10 cellular contexts compared by ENCODE assay signal in genomic region chr11:64885367-64886286, GRCh38. TPM values are rescaled to one million over a fixed set of nuclear protein-coding genes. Genes with fewer than 3 reads are reported as not detected.
DNase-seq lines count a peak whose midpoint lies in the region; ATAC-seq, FAIRE-seq and TF ChIP-seq lines count a peak whose summit lies in the region.
"Had no signal": no experiment of that assay in that cellular context is flagged by ENCODE, and none has a peak within 500 bp of the region (broad histone marks: within the 10 kb centered on the region; RNA-seq: fewer than 3 reads in every experiment).

No MANE protein-coding gene starts in this region.

- H3K18ac ChIP-seq in mesendoderm (ENCODE audit: low read length) = no peak overlapping the region

- H2BK5ac ChIP-seq in mesendoderm (ENCODE audit: low read length) = no peak overlapping the region

- H4K20me1 ChIP-seq in GM12878 (ENCODE audit: control insufficient read depth, insufficient read depth) = no peaks in the 10 kb centered on the region

- TF ChIP-seq POLR2A in GM12878 (IDR thresholded peaks at IDR 0.05; ENCODE audit: low read depth, low read length) = no peak
- no peak for TF ChIP-seq POLR2A in testis (IDR thresholded peaks at IDR 0.05)

- SMC1A ChIA-PET in GM12878 (lab: Charles Lee; ENCODE audit: uncharacterized antibody, unreplicated experiment) = interaction anchor here (0.9 to 6.1 kb wide), 5 partner anchors 11 to 37 kb away, joined by 3 to 54 read pairs (median 3); no protein-coding TSS in a partner anchor

- WGBS in GM12878 (ENCODE audit: insufficient coverage, insufficient replicate concordance, low lambda C conversion rate, missing lambda C conversion rate) = 78% methylated on average over 15 of the region's 15 CpGs
- no CpG with 5 or more reads among the region's 15 CpGs for WGBS in mesendoderm (ENCODE audit: extremely low coverage, insufficient coverage, low lambda C conversion rate)
- 87 to 91% methylated on average over 15 of the region's 15 CpGs for WGBS in testis, 2 donors

- no peak overlapping the region for H3K23ac ChIP-seq in mesendoderm (ENCODE audit: low read length)

- H3K4ac ChIP-seq in mesendoderm (ENCODE audit: low read depth, low read length) = no peak overlapping the region

- no peak overlapping the region for H2AFZ ChIP-seq in GM12878 (ENCODE audit: control insufficient read depth, low read depth, low read length)

- H3K27me3 ChIP-seq in GM12878 (replicated peaks in 1 of 2; ENCODE audit: control insufficient read depth in 2 of 2, insufficient read depth in 2 of 2, low read length in 1 of 2) = no peaks in the 10 kb centered on the region
- no peaks in the 10 kb centered on the region for H3K27me3 ChIP-seq in mesendoderm (ENCODE audit: insufficient read depth, low read length, poor library complexity)
- no peaks in the 10 kb centered on the region for H3K27me3 ChIP-seq in testis
- H3K27me3 ChIP-seq: esophagus squamous epithelium had no signal

- H3K9ac ChIP-seq in GM12878 (ENCODE audit: control insufficient read depth, insufficient read depth, low read length) (no peak overlapping the region), mesendoderm (ENCODE audit: low read length) (no peak overlapping the region)

- H3K4me1 ChIP-seq in GM12878 (ENCODE audit: control insufficient read depth, insufficient read depth, low read length) (peaks cover 21% of the 10 kb centered on the region), mesendoderm (ENCODE audit: control insufficient read depth, low read depth, low read length) (no peaks in the 10 kb centered on the region), testis (peaks cover 12% of the 10 kb centered on the region)

- no peak overlapping the region for H2BK15ac ChIP-seq in mesendoderm (replicated peaks; ENCODE audit: low read depth)

- H4K8ac ChIP-seq in mesendoderm (ENCODE audit: low read depth, low read length) = no peak overlapping the region

- no peak for TF ChIP-seq CTCF in GM12878 (IDR thresholded peaks at IDR 0.05 in 2 of 3, conservative IDR thresholded peaks at IDR 0.05 in 1 of 3; ENCODE audit: control insufficient read depth in 2 of 3, extremely low read depth in 1 of 3, insufficient read depth in 1 of 3, low read depth in 3 of 3, low read length in 3 of 3)
- TF ChIP-seq CTCF in testis (IDR thresholded peaks at IDR 0.05) = no peak

- no peak overlapping the region for H3K27ac ChIP-seq in GM12878 (ENCODE audit: control insufficient read depth, insufficient read depth)
- no peak overlapping the region for H3K27ac ChIP-seq in mesendoderm (ENCODE audit: low read depth, low read length)
- no peak overlapping the region for H3K27ac ChIP-seq in testis
- H3K27ac ChIP-seq: SJCRH30 had no signal

- no peak overlapping the region for H4K5ac ChIP-seq in mesendoderm (ENCODE audit: low read length)

- no peak for ATAC-seq in GM12878
- peak; percentile 68 to 77 for ATAC-seq in natural killer cell treated with Interleukin-12 subunit alpha and Interleukin-12 subunit beta and Interleukin-15 and Interleukin-18, amount 100 ng/mL, for 72 hours

- peaks cover 33 to 40% of the 10 kb centered on the region in 2 donors for H3K4me1 Mint-ChIP-seq in natural killer cell treated with Interleukin-12 subunit alpha and Interleukin-12 subunit beta and Interleukin-15 and Interleukin-18, amount 100 ng/mL, for 72 hours (ENCODE audit: low read depth in 2 of 2)

- no peaks in the 10 kb centered on the region for H3K36me3 Mint-ChIP-seq in natural killer cell treated with Interleukin-12 subunit alpha and Interleukin-12 subunit beta and Interleukin-15 and Interleukin-18, amount 100 ng/mL, for 72 hours

- no peak overlapping the region for H3K4me2 ChIP-seq in GM12878 (ENCODE audit: control insufficient read depth, insufficient read depth)
- no peak overlapping the region for H3K4me2 ChIP-seq in mesendoderm (ENCODE audit: low read length)

- intact Hi-C loops in GM12878 (cut with micrococcal nuclease; ENCODE audit: unreplicated experiment) (no loop called here), testis (cut with DNase I; ENCODE audit: low total_unique reads) (no loop called here)

- no peak overlapping the region for H2AK5ac ChIP-seq in mesendoderm (ENCODE audit: low read length)

- no peaks in the 10 kb centered on the region for H3K79me1 ChIP-seq in mesendoderm (ENCODE audit: low read length)

- no peak for FAIRE-seq in GM12878 (lab: Jason Lieb, UNC)

- RAD21 ChIA-PET in GM12878 (lab: Charles Lee; ENCODE audit: unreplicated experiment) = interaction anchor here (1.3 to 1.4 kb wide), 2 partner anchors 12 to 18 kb away, joined by 3 to 4 read pairs; no protein-coding TSS in a partner anchor

- H3K9me3 Mint-ChIP-seq in natural killer cell treated with Interleukin-12 subunit alpha and Interleukin-12 subunit beta and Interleukin-15 and Interleukin-18, amount 100 ng/mL, for 72 hours = no peaks in the 10 kb centered on the region

- H3K79me2 ChIP-seq in GM12878 (ENCODE audit: control insufficient read depth, insufficient read depth, low read length) = no peaks in the 10 kb centered on the region
- H3K79me2 ChIP-seq in mesendoderm (ENCODE audit: control insufficient read depth, insufficient read depth, low read length) = no peaks in the 10 kb centered on the region

- no peak overlapping the region for H2BK120ac ChIP-seq in mesendoderm (ENCODE audit: low read depth, low read length)

- no peak overlapping the region for H3K56ac ChIP-seq in mesendoderm (ENCODE audit: low read length)

- CTCF ChIA-PET in GM12878 (lab: Yijun Ruan, JAX) = interaction anchor here (1.1 to 30.0 kb wide), 4 partner anchors 8 to 29 kb away, joined by 4 to 1208 read pairs (median 36); partner anchors contain the start of genes CDC42BPG and EHD1

- peak overlapping the region; percentile 68 for H3K4me3 Mint-ChIP-seq in natural killer cell treated with Interleukin-12 subunit alpha and Interleukin-12 subunit beta and Interleukin-15 and Interleukin-18, amount 100 ng/mL, for 72 hours

- H3K27ac Mint-ChIP-seq in natural killer cell treated with Interleukin-12 subunit alpha and Interleukin-12 subunit beta and Interleukin-15 and Interleukin-18, amount 100 ng/mL, for 72 hours = peak overlapping the region; percentile 72 to 81

- H3K4me3 ChIP-seq in GM12878 = no peak overlapping the region
- no peak overlapping the region for H3K4me3 ChIP-seq in mesendoderm (ENCODE audit: low read length)
- H3K4me3 ChIP-seq in testis = no peak overlapping the region
- H3K4me3 ChIP-seq: esophagus squamous epithelium, SJCRH30 had no signal

- H3K36me3 ChIP-seq in GM12878 (ENCODE audit: control insufficient read depth in 2 of 2, insufficient read depth in 2 of 2, low read length in 1 of 2) (no peaks in the 10 kb centered on the region), mesendoderm (ENCODE audit: control insufficient read depth, insufficient read depth, low read length) (no peaks in the 10 kb centered on the region), testis (ENCODE audit: low read depth, missing control alignments) (no peaks in the 10 kb centered on the region)
- H3K36me3 ChIP-seq: esophagus squamous epithelium, SJCRH30 had no signal

- TF ChIP-seq EP300 in GM12878 (IDR thresholded peaks at IDR 0.05; ENCODE audit: borderline replicate concordance in 1 of 2, control insufficient read depth in 1 of 2, low read depth in 2 of 2, low read length in 2 of 2) = no peak

- no peak for TF ChIP-seq RAD21 in GM12878 (IDR thresholded peaks at IDR 0.05; ENCODE audit: insufficient read depth, low read depth, low read length)

- BruUV-seq in GM12878 (replicated peaks; lab: Mats Ljungman, UMichigan) = no TSS peak

- in situ Hi-C loops in GM12878 (cut with MboI) = no loop called here

- H3K27me3 Mint-ChIP-seq in natural killer cell treated with Interleukin-12 subunit alpha and Interleukin-12 subunit beta and Interleukin-15 and Interleukin-18, amount 100 ng/mL, for 72 hours = no peaks in the 10 kb centered on the region

- POLR2A ChIA-PET in GM12878 (lab: Charles Lee) = interaction anchor here (0.6 to 19.9 kb wide), 5 partner anchors 7 to 181 kb away, joined by 3 to 620 read pairs (median 4); partner anchors contain the start of gene EHD1

- DNase-seq in Daoy (ENCODE audit: low read depth) (peak; percentile 55), NOMO-1 treated with dmso at 0.1 percent for 144 hours (lab: John Stamatoyannopoulos, UW; ENCODE audit: unreplicated experiment) (peak; percentile 83), GM12878 (ENCODE audit: low read depth, low spot score) (no peak), mesendoderm (no peak), NCI-H1048 (lab: John Stamatoyannopoulos, UW) (no peak), cortex of kidney (lab: John Stamatoyannopoulos, UW) (no peak), testis (no peak)
- DNase-seq in natural killer cell treated with Interleukin-12 subunit alpha and Interleukin-12 subunit beta and Interleukin-15 and Interleukin-18, amount 100 ng/mL, for 72 hours (ENCODE audit: low spot score) = no peak
- DNase-seq: esophagus squamous epithelium, SJCRH30 had no signal

- H3K9me3 ChIP-seq in GM12878 (replicated peaks; ENCODE audit: control insufficient read depth, insufficient read depth, low read length) = no peaks in the 10 kb centered on the region
- no peaks in the 10 kb centered on the region for H3K9me3 ChIP-seq in testis
- H3K9me3 ChIP-seq: esophagus squamous epithelium, SJCRH30 had no signal

RNA-seq across cellular contexts. Expression of gene EHD1, which starts 7.2 kb away (rescaled TPM):
- total RNA-seq in Daoy (2014; rRNA removed; shearing (Covaris generic)) = 27.0 and 35.6 TPM in 2 replicates
- 122 and 128 TPM in 2 replicates for total RNA-seq in GM12878 (2013; cell fraction: nucleolus; rRNA removed)
- total RNA-seq in GM12878 (2014; rRNA removed) (50.9 and 64.6 TPM in 2 replicates), GM12878 (2014; rRNA removed; fragmentation: Illumina TruSeq; extraction: Trizol) (24.3 and 24.5 TPM in 2 replicates), GM12878 (2021) (165 and 166 TPM in 2 replicates), testis (100 to 1,000 TPM; 230 to 455 TPM)
- polyA plus RNA-seq in GM12878 (2011; ENCODE audit: low read depth) = 43.3 TPM
- polyA plus RNA-seq in GM12878 (2011; rRNA removed) (21.0 and 50.4 TPM in 2 replicates), GM12878 (2014; fragmentation: Illumina TruSeq; extraction: Trizol) (18.9 and 71.4 TPM in 2 replicates), GM12878 (2014; fragmentation: Nextera tagmentation; extraction: Ambion mirVana) (1 to 10 TPM; 1.0 to 2.2 TPM), GM12878 (2014; rRNA removed) (68.5 and 102 TPM in 2 replicates), GM12878 (2016; fragmentation: Nextera tagmentation; extraction: Ambion mirVana) (10 to 100 TPM; 88.1 to 97.5 TPM), testis (ENCODE audit: insufficient read depth, low read depth, low replicate concordance) (328 TPM)
- polyA plus RNA-seq in GM12878 (2011; cell fraction: cytosol; rRNA removed) = 79.0 and 83.3 TPM in 2 replicates
- polyA plus RNA-seq in GM12878 (2011; cell fraction: nucleus; rRNA removed) = 107 and 190 TPM in 2 replicates
- polyA plus RNA-seq in GM12878 (2012) = 112 and 125 TPM in 2 replicates
- 75.9 and 95.9 TPM in 2 replicates for polyA minus RNA-seq in GM12878 (2011; rRNA and poly(A)+ RNA removed)
- 32.5 and 39.8 TPM in 2 replicates for polyA minus RNA-seq in GM12878 (2011; cell fraction: cytosol; rRNA and poly(A)+ RNA removed)
- 37.4 and 72.2 TPM in 2 replicates for polyA minus RNA-seq in GM12878 (2011; cell fraction: nucleus; rRNA and poly(A)+ RNA removed)
- total RNA-seq in natural killer cell treated with Interleukin-12 subunit alpha and Interleukin-12 subunit beta and Interleukin-15 and Interleukin-18, amount 100 ng/mL, for 72 hours = 100 to 1,000 TPM; 202 to 235 TPM
- polyA plus RNA-seq in mesendoderm (2013, experiment 1 of 2) = 21.1 TPM
- polyA plus RNA-seq in mesendoderm (2013, experiment 2 of 2) = 21.9 TPM

RNA-seq across cellular contexts. Expression of gene ATG2A, which starts 31.4 kb away (rescaled TPM):
- 8.2 and 11.1 TPM in 2 replicates for total RNA-seq in Daoy (2014; rRNA removed; shearing (Covaris generic))
- total RNA-seq in GM12878 (2013; cell fraction: nucleolus; rRNA removed) = 33.5 and 35.5 TPM in 2 replicates
- total RNA-seq in GM12878 (2014; rRNA removed) (7.4 and 10.2 TPM in 2 replicates), GM12878 (2014; rRNA removed; fragmentation: Illumina TruSeq; extraction: Trizol) (2.0 and 2.2 TPM in 2 replicates), GM12878 (2021) (16.5 and 19.0 TPM in 2 replicates), testis (10 to 100 TPM; 51.1 to 56.1 TPM)
- polyA plus RNA-seq in GM12878 (2011; ENCODE audit: low read depth) = 3.9 TPM
- polyA plus RNA-seq in GM12878 (2011; rRNA removed) (0.65 and 2.3 TPM in 2 replicates), GM12878 (2014; fragmentation: Illumina TruSeq; extraction: Trizol) (0.52 and 2.4 TPM in 2 replicates), GM12878 (2014; fragmentation: Nextera tagmentation; extraction: Ambion mirVana) (under 1 TPM; 0.08 to 0.51 TPM), GM12878 (2014; rRNA removed) (7.2 and 13.2 TPM in 2 replicates), GM12878 (2016; fragmentation: Nextera tagmentation; extraction: Ambion mirVana) (1 to 10 TPM; 6.8 to 8.3 TPM), testis (ENCODE audit: insufficient read depth, low read depth, low replicate concordance) (22.2 TPM)
- polyA plus RNA-seq in GM12878 (2011; cell fraction: cytosol; rRNA removed) = 3.6 and 4.5 TPM in 2 replicates
- 27.0 and 30.1 TPM in 2 replicates for polyA plus RNA-seq in GM12878 (2011; cell fraction: nucleus; rRNA removed)
- 12.6 and 13.8 TPM in 2 replicates for polyA plus RNA-seq in GM12878 (2012)
- polyA minus RNA-seq in GM12878 (2011; rRNA and poly(A)+ RNA removed) = 5.6 and 6.2 TPM in 2 replicates
- 6.5 and 6.8 TPM in 2 replicates for polyA minus RNA-seq in GM12878 (2011; cell fraction: cytosol; rRNA and poly(A)+ RNA removed)
- 20.1 and 25.6 TPM in 2 replicates for polyA minus RNA-seq in GM12878 (2011; cell fraction: nucleus; rRNA and poly(A)+ RNA removed)
- 10 to 100 TPM; 24.1 to 31.9 TPM for total RNA-seq in natural killer cell treated with Interleukin-12 subunit alpha and Interleukin-12 subunit beta and Interleukin-15 and Interleukin-18, amount 100 ng/mL, for 72 hours
- polyA plus RNA-seq in mesendoderm (2013, experiment 1 of 2) = 5.1 TPM
- polyA plus RNA-seq in mesendoderm (2013, experiment 2 of 2) = 5.4 TPM

RNA-seq across cellular contexts. Expression of gene PPP2R5B, which starts 38.9 kb away (rescaled TPM):
- total RNA-seq in Daoy (2014; rRNA removed; shearing (Covaris generic)) = 7.8 and 8.5 TPM in 2 replicates
- total RNA-seq in GM12878 (2013; cell fraction: nucleolus; rRNA removed) = 8.1 and 8.8 TPM in 2 replicates
- total RNA-seq in GM12878 (2014; rRNA removed) (2.8 and 3.3 TPM in 2 replicates), GM12878 (2014; rRNA removed; fragmentation: Illumina TruSeq; extraction: Trizol) (1.2 and 1.7 TPM in 2 replicates), GM12878 (2021) (4.7 and 4.9 TPM in 2 replicates), testis (10 to 100 TPM; 19.4 to 26.2 TPM)
- 8.8 TPM for polyA plus RNA-seq in GM12878 (2011; ENCODE audit: low read depth)
- polyA plus RNA-seq in GM12878 (2011; rRNA removed) (5.0 and 6.7 TPM in 2 replicates), GM12878 (2014; fragmentation: Illumina TruSeq; extraction: Trizol) (1.4 and 1.8 TPM in 2 replicates), GM12878 (2014; fragmentation: Nextera tagmentation; extraction: Ambion mirVana) (under 1 TPM; 0.08 to 0.11 TPM), GM12878 (2014; rRNA removed) (2.2 and 3.6 TPM in 2 replicates), GM12878 (2016; fragmentation: Nextera tagmentation; extraction: Ambion mirVana) (1 to 10 TPM; 1.7 to 3.1 TPM), testis (ENCODE audit: insufficient read depth, low read depth, low replicate concordance) (9.9 TPM)
- polyA plus RNA-seq in GM12878 (2011; cell fraction: cytosol; rRNA removed) = 6.8 and 7.2 TPM in 2 replicates
- 20.9 and 29.4 TPM in 2 replicates for polyA plus RNA-seq in GM12878 (2011; cell fraction: nucleus; rRNA removed)
- 11.9 and 13.1 TPM in 2 replicates for polyA plus RNA-seq in GM12878 (2012)
- 4.2 and 4.8 TPM in 2 replicates for polyA minus RNA-seq in GM12878 (2011; rRNA and poly(A)+ RNA removed)
- polyA minus RNA-seq in GM12878 (2011; cell fraction: cytosol; rRNA and poly(A)+ RNA removed) = 2.8 and 2.9 TPM in 2 replicates
- 4.1 and 4.3 TPM in 2 replicates for polyA minus RNA-seq in GM12878 (2011; cell fraction: nucleus; rRNA and poly(A)+ RNA removed)
- total RNA-seq in natural killer cell treated with Interleukin-12 subunit alpha and Interleukin-12 subunit beta and Interleukin-15 and Interleukin-18, amount 100 ng/mL, for 72 hours = 10 to 100 TPM; 32.6 to 35.6 TPM
- 2.4 TPM for polyA plus RNA-seq in mesendoderm (2013, experiment 1 of 2)
- polyA plus RNA-seq in mesendoderm (2013, experiment 2 of 2) = 3.2 TPM

RNA-seq across cellular contexts. Expression of gene CDC42BPG, which starts 41.2 kb away (rescaled TPM):
- 0.06 and 0.15 TPM in 2 replicates for total RNA-seq in Daoy (2014; rRNA removed; shearing (Covaris generic))
- total RNA-seq in GM12878 (2013; cell fraction: nucleolus; rRNA removed) = 0.73 and 1.6 TPM in 2 replicates
- 0.11 and 1.3 TPM in 2 replicates for total RNA-seq in GM12878 (2014; rRNA removed)
- 0.09 TPM in 2 replicates for total RNA-seq in GM12878 (2014; rRNA removed; fragmentation: Illumina TruSeq; extraction: Trizol)
- total RNA-seq in GM12878 (2021) = 0.36 and 0.45 TPM in 2 replicates
- 0.10 TPM for polyA plus RNA-seq in GM12878 (2011; ENCODE audit: low read depth)
- polyA plus RNA-seq in GM12878 (2011; rRNA removed) = 0.04 and 0.12 TPM in 2 replicates
- 0.10 and 0.13 TPM in 2 replicates for polyA plus RNA-seq in GM12878 (2011; cell fraction: cytosol; rRNA removed)
- polyA plus RNA-seq in GM12878 (2011; cell fraction: nucleus; rRNA removed) = 0.48 and 0.92 TPM in 2 replicates
- polyA plus RNA-seq in GM12878 (2012) = 0.22 and 0.45 TPM in 2 replicates
- polyA plus RNA-seq in GM12878 (2014; fragmentation: Illumina TruSeq; extraction: Trizol) = 0.03 and 0.46 TPM in 2 replicates
- polyA plus RNA-seq in GM12878 (2014; fragmentation: Nextera tagmentation; extraction: Ambion mirVana) = under 1 TPM in 1 of 2 experiments, not detected in 1; 0.02 TPM
- 0.44 and 0.53 TPM in 2 replicates for polyA plus RNA-seq in GM12878 (2014; rRNA removed)
- under 1 TPM; 0.04 TPM for polyA plus RNA-seq in GM12878 (2016; fragmentation: Nextera tagmentation; extraction: Ambion mirVana)
- polyA minus RNA-seq in GM12878 (2011; rRNA and poly(A)+ RNA removed) = 0.05 TPM in 1 of 2 replicates, not detected in the other
- polyA minus RNA-seq in GM12878 (2011; cell fraction: cytosol; rRNA and poly(A)+ RNA removed) = 0.13 TPM in 1 of 2 replicates, not detected in the other
- polyA minus RNA-seq in GM12878 (2011; cell fraction: nucleus; rRNA and poly(A)+ RNA removed) = 0.19 and 0.24 TPM in 2 replicates
- 1 to 10 TPM in 1 of 2 donors, under 1 TPM in 1; 0.59 to 1.9 TPM for total RNA-seq in natural killer cell treated with Interleukin-12 subunit alpha and Interleukin-12 subunit beta and Interleukin-15 and Interleukin-18, amount 100 ng/mL, for 72 hours
- 3.2 TPM for polyA plus RNA-seq in mesendoderm (2013, experiment 1 of 2)
- 3.4 TPM for polyA plus RNA-seq in mesendoderm (2013, experiment 2 of 2)
- 1 to 10 TPM; 7.6 to 9.2 TPM for total RNA-seq in testis
- polyA plus RNA-seq in testis (ENCODE audit: insufficient read depth, low read depth, low replicate concordance) = 5.3 TPM

RNA-seq across cellular contexts. Expression of gene GPHA2, which starts 50.1 kb away (rescaled TPM):
- not detected in 2 replicates for total RNA-seq in Daoy (2014; rRNA removed; shearing (Covaris generic))
- total RNA-seq in GM12878 (2013; cell fraction: nucleolus; rRNA removed) = not detected in 2 replicates
- total RNA-seq in GM12878 (2014; rRNA removed) (not detected in 2 replicates), GM12878 (2014; rRNA removed; fragmentation: Illumina TruSeq; extraction: Trizol) (not detected in 2 replicates), GM12878 (2021) (not detected in 2 replicates), testis (1 to 10 TPM; 7.0 to 9.4 TPM)
- not detected for polyA plus RNA-seq in GM12878 (2011; ENCODE audit: low read depth)
- polyA plus RNA-seq in GM12878 (2011; rRNA removed) (not detected in 2 replicates), GM12878 (2014; fragmentation: Illumina TruSeq; extraction: Trizol) (not detected in 2 replicates), GM12878 (2014; fragmentation: Nextera tagmentation; extraction: Ambion mirVana) (not detected), GM12878 (2014; rRNA removed) (not detected in 2 replicates), GM12878 (2016; fragmentation: Nextera tagmentation; extraction: Ambion mirVana) (not detected), testis (ENCODE audit: insufficient read depth, low read depth, low replicate concordance) (6.9 TPM)
- polyA plus RNA-seq in GM12878 (2011; cell fraction: cytosol; rRNA removed) = not detected in 2 replicates
- polyA plus RNA-seq in GM12878 (2011; cell fraction: nucleus; rRNA removed) = not detected in 2 replicates
- not detected in 2 replicates for polyA plus RNA-seq in GM12878 (2012)
- not detected in 2 replicates for polyA minus RNA-seq in GM12878 (2011; rRNA and poly(A)+ RNA removed)
- polyA minus RNA-seq in GM12878 (2011; cell fraction: cytosol; rRNA and poly(A)+ RNA removed) = not detected in 2 replicates
- not detected in 2 replicates for polyA minus RNA-seq in GM12878 (2011; cell fraction: nucleus; rRNA and poly(A)+ RNA removed)
- not detected for total RNA-seq in natural killer cell treated with Interleukin-12 subunit alpha and Interleukin-12 subunit beta and Interleukin-15 and Interleukin-18, amount 100 ng/mL, for 72 hours
- polyA plus RNA-seq in mesendoderm (2013, experiment 1 of 2) = 1.2 TPM
- 1.1 TPM for polyA plus RNA-seq in mesendoderm (2013, experiment 2 of 2)
- total RNA-seq: esophagus squamous epithelium, SJCRH30 had no signal

Comparison
In these comparisons a context has a peak if more than half of its experiments do, and no peak if none do; other contexts are left out.
1. DNase-seq: peak in Daoy (single experiment) and NOMO-1 treated with dmso at 0.1 percent for 144 hours (single experiment); none in GM12878 (single experiment), natural killer cell treated with Interleukin-12 subunit alpha and Interleukin-12 subunit beta and Interleukin-15 and Interleukin-18, amount 100 ng/mL, for 72 hours (single experiment), mesendoderm (single experiment), NCI-H1048 (single experiment), cortex of kidney (single experiment) and testis (single experiment).